ENCODE assay signal across 9 cellular contexts in genomic region chr2:201183373-201183742, GRCh38. TPM values are rescaled to one million over a fixed set of nuclear protein-coding genes. Genes with fewer than 3 reads are reported as not detected.
DNase-seq lines count a peak whose midpoint lies in the region; ATAC-seq, FAIRE-seq and TF ChIP-seq lines count a peak whose summit lies in the region.
"Had no signal": no experiment of that assay in that cellular context is flagged by ENCODE, and none has a peak within 500 bp of the region (broad histone marks: within the 10 kb centered on the region; RNA-seq: fewer than 3 reads in every experiment).

No MANE protein-coding gene starts in this region.

- H4K20me1 ChIP-seq in GM12878 (ENCODE audit: control insufficient read depth, insufficient read depth): no peaks in the 10 kb centered on the region

- H3K79me2 ChIP-seq in GM12878 (ENCODE audit: control insufficient read depth, insufficient read depth, low read length): no peaks in the 10 kb centered on the region; the same call in 1 of the 2 replicates

- TF ChIP-seq EP300 in A549 (IDR thresholded peaks at IDR 0.05): no peak
- no peak for TF ChIP-seq EP300 in GM12878 (IDR thresholded peaks at IDR 0.05; ENCODE audit: borderline replicate concordance in 1 of 2, control insufficient read depth in 1 of 2, low read depth in 2 of 2, low read length in 2 of 2)

- no peaks in the 10 kb centered on the region for H3K36me3 ChIP-seq in GM12878 (ENCODE audit: control insufficient read depth in 2 of 2, insufficient read depth in 2 of 2, low read length in 1 of 2)
- peaks cover 28% of the 10 kb centered on the region for H3K36me3 ChIP-seq in lower lobe of right lung

- peak in 1 of 2 experiments; percentile 14; a peak in 3 of 6 replicates for ATAC-seq in A549
- peak; percentile 22; the same call in 2 of the 3 replicates for ATAC-seq in GM12878
- peak in 1 of 2 donors; percentile 21 for ATAC-seq in lower lobe of right lung
- no peak for ATAC-seq in HG02885 (IDR thresholded peaks at IDR 0.05; ENCODE audit: poor library complexity, unreplicated experiment)

- RAD21 ChIA-PET in GM12878 (lab: Charles Lee; ENCODE audit: unreplicated experiment): interaction anchor here (0.9 to 4.3 kb wide), 36 partner anchors 9 to 597 kb away, joined by 3 to 279 read pairs (median 5); partner anchors contain the start of genes ALS2, CASP8, CFLAR and FLACC1

- H3K27ac ChIP-seq in A549 (peak overlapping the region; percentile 73 to 85), GM12878 (ENCODE audit: control insufficient read depth, insufficient read depth) (peak overlapping the region; percentile 1; the same call in 1 of the 2 replicates), lower lobe of right lung (peak overlapping the region; percentile 74)

- H3K4me3 ChIP-seq in A549: peak overlapping the region; percentile 52
- H3K4me3 ChIP-seq in HFF-Myc (replicated peaks; ENCODE audit: low read depth, low read length): peak overlapping the region; percentile 23
- peak overlapping the region; percentile 70 for H3K4me3 ChIP-seq in GM12878
- peak overlapping the region; percentile 61 for H3K4me3 ChIP-seq in lower lobe of right lung

- H3K4me1 ChIP-seq in A549 (peaks cover 11% of the 10 kb centered on the region; the same call in 2 of the 3 replicates), GM12878 (ENCODE audit: control insufficient read depth, insufficient read depth, low read length) (no peaks in the 10 kb centered on the region), lower lobe of right lung (peaks cover 29% of the 10 kb centered on the region)

- intact Hi-C loops in GM12878 (cut with micrococcal nuclease; ENCODE audit: unreplicated experiment): loop anchor here (1.0 kb wide), 2 partner anchors 49 to 181 kb away; no protein-coding TSS in a partner anchor
- intact Hi-C loops in lower lobe of right lung (cut with DNase I): no loop called here

- FAIRE-seq in A549 (lab: Jason Lieb, UNC) (no peak), GM12878 (lab: Jason Lieb, UNC) (no peak)
- FAIRE-seq: G401.6 had no signal

- H3K9me3 ChIP-seq in A549 (no peaks in the 10 kb centered on the region), GM12878 (replicated peaks; ENCODE audit: control insufficient read depth, insufficient read depth, low read length) (peaks cover 7% of the 10 kb centered on the region; the same call in 2 of the 3 replicates), lower lobe of right lung (no peaks in the 10 kb centered on the region)

- DNase-seq in A549 (ENCODE audit: low read depth in 1 of 2, low spot score in 1 of 2) (no peak), HFF-Myc (ENCODE audit: extremely low read depth, low read depth) (no peak), GM12878 (ENCODE audit: low read depth, low spot score) (no peak), lower lobe of right lung (no peak), SHP77 treated with DMSO at 0.1 percent for 48 hours (lab: John Stamatoyannopoulos, UW) (no peak), hippocampal formation (lab: John Stamatoyannopoulos, UW) (no peak), NCI-H526 (lab: John Stamatoyannopoulos, UW) (no peak)

- H2AFZ ChIP-seq in GM12878 (ENCODE audit: control insufficient read depth, low read depth, low read length): peak overlapping the region; percentile 89; the same call in 1 of the 2 replicates

- TF ChIP-seq POLR2A in A549 (IDR thresholded peaks at IDR 0.05; ENCODE audit: low read length) (no peak), GM12878 (IDR thresholded peaks at IDR 0.05; ENCODE audit: low read depth, low read length) (no peak)

- POLR2A ChIA-PET in A549 (lab: Yijun Ruan, JAX) (interaction anchor here (0.6 to 2.3 kb wide), 5 partner anchors 50 to 250 kb away, joined by 3 to 23 read pairs (median 5); partner anchors contain the start of gene ORC2), GM12878 (lab: Charles Lee) (interaction anchor here (0.6 to 2.6 kb wide), 13 partner anchors 11 to 470 kb away, joined by 3 to 69 read pairs (median 5); partner anchors contain the start of gene CLK1)

- CTCF ChIA-PET in A549 (lab: Yijun Ruan, JAX): interaction anchor here (0.6 to 2.6 kb wide), 18 partner anchors 9 to 287 kb away, joined by 3 to 45 read pairs (median 5); no protein-coding TSS in a partner anchor
- CTCF ChIA-PET in GM12878 (lab: Yijun Ruan, JAX): interaction anchor here (0.8 to 4.4 kb wide), 50 partner anchors 9 to 700 kb away, joined by 3 to 390 read pairs (median 6); partner anchors contain the start of genes ALS2, CASP8, CLK1 and FLACC1

- 10% methylated on average over 4 of the region's 4 CpGs for WGBS in A549 (ENCODE audit: missing lambda C conversion rate)
- WGBS in GM12878 (ENCODE audit: insufficient coverage, insufficient replicate concordance, low lambda C conversion rate, missing lambda C conversion rate): 1% methylated on average over 4 of the region's 4 CpGs

- H3K27me3 ChIP-seq in GM12878 (replicated peaks in 1 of 2; ENCODE audit: control insufficient read depth in 2 of 2, insufficient read depth in 2 of 2, low read length in 1 of 2) (no peaks in the 10 kb centered on the region; a peak in 2 of 4 replicates), lower lobe of right lung (ENCODE audit: low read depth) (no peaks in the 10 kb centered on the region)

- SMC1A ChIA-PET in GM12878 (lab: Charles Lee; ENCODE audit: uncharacterized antibody, unreplicated experiment): interaction anchor here (0.5 to 3.7 kb wide), 44 partner anchors 8 to 992 kb away, joined by 3 to 285 read pairs (median 4); partner anchors contain the start of genes CASP8, CFLAR, NIF3L1 and ORC2

- no peak for TF ChIP-seq CTCF in A549 (IDR thresholded peaks at IDR 0.05)
- no peak for TF ChIP-seq CTCF in HFF-Myc (IDR thresholded peaks at IDR 0.05; ENCODE audit: low read depth, low read length, missing control alignments)
- no peak for TF ChIP-seq CTCF in GM12878 (IDR thresholded peaks at IDR 0.05 in 2 of 3, conservative IDR thresholded peaks at IDR 0.05 in 1 of 3; ENCODE audit: control insufficient read depth in 2 of 3, extremely low read depth in 1 of 3, insufficient read depth in 1 of 3, low read depth in 3 of 3, low read length in 3 of 3)
- no peak for TF ChIP-seq CTCF in lower lobe of right lung (IDR thresholded peaks at IDR 0.05)

- BruUV-seq in GM12878 (replicated peaks; lab: Mats Ljungman, UMichigan): TSS peak; percentile 84

- TF ChIP-seq RAD21 in A549 (conservative IDR thresholded peaks at IDR 0.05 in 1 of 2, IDR thresholded peaks at IDR 0.05 in 1 of 2): no peak
- TF ChIP-seq RAD21 in GM12878 (IDR thresholded peaks at IDR 0.05; ENCODE audit: insufficient read depth, low read depth, low read length): no peak

- peak overlapping the region; percentile 76 for H3K4me2 ChIP-seq in A549
- H3K4me2 ChIP-seq in GM12878 (ENCODE audit: control insufficient read depth, insufficient read depth): peak overlapping the region; percentile 65; the same call in 1 of the 2 replicates

- in situ Hi-C loops in GM12878 (cut with MboI): no loop called here

- peak overlapping the region; percentile 44; the same call in 1 of the 2 replicates for H3K9ac ChIP-seq in GM12878 (ENCODE audit: control insufficient read depth, insufficient read depth, low read length)

TF ChIP-seq in A549, 52 proteins besides CTCF, POLR2A, EP300 and RAD21 (continues in another document):
- TF ChIP-seq RCOR1 (IDR thresholded peaks at IDR 0.05; ENCODE audit: low read depth, low read length) (no peak), NPAS2 (CRISPR knock-in tag; IDR thresholded peaks at IDR 0.05; ENCODE audit: borderline replicate concordance) (no peak), ZC3H11A (IDR thresholded peaks at IDR 0.05) (no peak), PHF8 (IDR thresholded peaks at IDR 0.05; ENCODE audit: borderline replicate concordance, low read depth) (0 out of 2 replicates have a peak, but pooled peaks have one; percentile 21)

TF ChIP-seq in GM12878, 131 proteins besides CTCF, POLR2A, EP300 and RAD21:
- TF ChIP-seq RUNX3 (IDR thresholded peaks at IDR 0.05; ENCODE audit: low read length) (peak; percentile 37; the same call in 1 of the 2 replicates), RELB (IDR thresholded peaks at IDR 0.05; ENCODE audit: low read depth) (no peak)

RNA-seq across cellular contexts. Expression of gene CASP10, which starts 0.4 kb away (rescaled TPM):
- 6.5 and 6.8 TPM in 2 replicates for polyA plus RNA-seq in A549 (2011; rRNA removed)
- polyA plus RNA-seq in A549 (2012; cell fraction: cytosol; rRNA removed): 1.5 and 1.8 TPM in 2 replicates
- 1.2 and 2.2 TPM in 2 replicates for polyA plus RNA-seq in A549 (2012; cell fraction: nucleus; rRNA removed)
- 2.6 to 3.0 TPM (median 2.8 TPM) in 3 replicates for polyA plus RNA-seq in A549 (2017; fragmentation: RNase III; extraction: RNeasy Plus Mini Kit Qiagen cat#74134 plus additional on column Dnase treatment)
- 9.6 and 10.5 TPM in 2 replicates for polyA minus RNA-seq in A549 (2011; rRNA and poly(A)+ RNA removed)
- total RNA-seq in GM12878 (2013; cell fraction: nucleolus; rRNA removed): 61.5 and 63.7 TPM in 2 replicates
- total RNA-seq in GM12878 (2014; rRNA removed): 12.8 and 13.1 TPM in 2 replicates
- total RNA-seq in GM12878 (2014; rRNA removed; fragmentation: Illumina TruSeq; extraction: Trizol): 12.8 and 13.3 TPM in 2 replicates
- 11.2 and 12.4 TPM in 2 replicates for total RNA-seq in GM12878 (2021)
- 2.8 TPM for polyA plus RNA-seq in GM12878 (2011; ENCODE audit: low read depth)
- polyA plus RNA-seq in GM12878 (2011; rRNA removed): 14.1 and 17.9 TPM in 2 replicates
- 8.3 and 9.7 TPM in 2 replicates for polyA plus RNA-seq in GM12878 (2011; cell fraction: cytosol; rRNA removed)
- polyA plus RNA-seq in GM12878 (2011; cell fraction: nucleus; rRNA removed): 8.6 and 10.8 TPM in 2 replicates
- polyA plus RNA-seq in GM12878 (2012): 2.5 and 2.7 TPM in 2 replicates
- 11.5 and 14.8 TPM in 2 replicates for polyA plus RNA-seq in GM12878 (2014; fragmentation: Illumina TruSeq; extraction: Trizol)
- 1 to 10 TPM; 7.5 to 9.5 TPM for polyA plus RNA-seq in GM12878 (2014; fragmentation: Nextera tagmentation; extraction: Ambion mirVana)
- 9.8 and 10.1 TPM in 2 replicates for polyA plus RNA-seq in GM12878 (2014; rRNA removed)
- 1 to 10 TPM; 7.2 to 9.1 TPM for polyA plus RNA-seq in GM12878 (2016; fragmentation: Nextera tagmentation; extraction: Ambion mirVana)
- 15.7 and 18.5 TPM in 2 replicates for polyA minus RNA-seq in GM12878 (2011; rRNA and poly(A)+ RNA removed)
- 4.1 and 6.7 TPM in 2 replicates for polyA minus RNA-seq in GM12878 (2011; cell fraction: cytosol; rRNA and poly(A)+ RNA removed)
- 7.4 and 9.2 TPM in 2 replicates for polyA minus RNA-seq in GM12878 (2011; cell fraction: nucleus; rRNA and poly(A)+ RNA removed)
- total RNA-seq in lower lobe of right lung: 26.7 TPM

Comparison
In these comparisons a context has a peak if more than half of its experiments do, and no peak if none do; other contexts are left out.
1. H3K27ac ChIP-seq: peak in every context shown above with its lines; median percentile 79 in A549; 74 in lower lobe of right lung; 1 in GM12878.